ENCODE assay signal across 15 cellular contexts in the genomic region with DNA sequence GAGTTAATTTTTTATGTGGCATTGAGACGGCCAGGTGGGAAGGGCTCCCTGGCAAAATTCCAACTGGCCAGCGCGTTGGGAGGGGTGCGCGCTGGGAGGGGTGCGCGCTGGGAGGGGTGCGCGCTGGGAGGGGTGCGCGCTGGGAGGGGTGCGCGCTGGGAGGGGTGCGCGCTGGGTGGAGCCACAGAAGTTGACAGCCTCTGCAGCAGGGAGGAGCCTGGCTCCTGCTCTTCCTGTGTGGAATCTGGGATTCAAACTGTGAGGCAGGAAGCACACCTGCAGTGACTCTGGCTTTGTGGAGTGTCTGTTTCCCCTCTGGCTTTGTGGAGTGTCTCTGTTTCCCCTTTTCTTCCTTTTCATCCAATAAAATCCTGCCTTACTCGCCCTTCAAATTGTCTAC.
A peak's percentile ranks its signal among the peaks of the same experiment; 100 is the strongest.
DNase-seq lines count a peak whose midpoint lies in the region; ATAC-seq and TF ChIP-seq lines count a peak whose summit lies in the region.
"Had no signal": no experiment of that assay in that cellular context is flagged by ENCODE, and none has a peak within 500 bp of the region (broad histone marks: within the 10 kb centered on the region; RNA-seq: fewer than 3 reads in every experiment).

No MANE protein-coding gene starts in this region.

- POLR2A ChIA-PET in MCF 10A (lab: Yijun Ruan, JAX): no interaction called here
- POLR2A ChIA-PET in T-cell (lab: Charles Lee): no interaction called here

- no peak overlapping the region for H3K27ac Mint-ChIP-seq in MCF 10A (ENCODE audit: low read depth, unreplicated experiment)
- no peak overlapping the region for H3K27ac Mint-ChIP-seq in T-cell

- H3K4me3 Mint-ChIP-seq in MCF 10A (ENCODE audit: unreplicated experiment) (peak overlapping the region; percentile 38), T-cell (no peak overlapping the region)

- H3K9me3 Mint-ChIP-seq in MCF 10A (ENCODE audit: unreplicated experiment): no peaks in the 10 kb centered on the region
- peaks cover 0 to 4% (median 3%) of the 10 kb centered on the region in 3 donors for H3K9me3 Mint-ChIP-seq in T-cell

- no peaks in the 10 kb centered on the region for H3K36me3 ChIP-seq in lower lobe of right lung
- H3K36me3 ChIP-seq: esophagus muscularis mucosa, sigmoid colon had no signal

- DNase-seq in NCI-H146 treated with DMSO at 0.1 percent for 48 hours (lab: John Stamatoyannopoulos, UW; ENCODE audit: unreplicated experiment) (peak; percentile 73), MCF 10A (ENCODE audit: unreplicated experiment) (no peak), lower lobe of right lung (no peak), T-cell (no peak), activated T-cell treated with anti-CD3 and anti-CD28 coated beads for 4 hours (no peak), hypothalamus (lab: John Stamatoyannopoulos, UW) (no peak)
- DNase-seq: activated CD8-positive, alpha-beta memory T cell treated with anti-CD3 and anti-CD28 coated beads, Interleukin-2, amount 50 U/mL, for 48 hours; amniotic stem cell; Kasumi-1; sigmoid colon; T1000 had no signal

- peaks cover 6% of the 10 kb centered on the region for H3K4me1 ChIP-seq in lower lobe of right lung

- H3K27me3 Mint-ChIP-seq in MCF 10A (ENCODE audit: insufficient read depth, unreplicated experiment): no peaks in the 10 kb centered on the region
- peaks cover 0 to 5% of the 10 kb centered on the region in 2 donors for H3K27me3 Mint-ChIP-seq in T-cell

- no peaks in the 10 kb centered on the region for H3K9me3 ChIP-seq in lower lobe of right lung
- H3K9me3 ChIP-seq: esophagus muscularis mucosa, sigmoid colon had no signal

- H3K27me3 ChIP-seq in lower lobe of right lung (ENCODE audit: low read depth): no peaks in the 10 kb centered on the region
- H3K27me3 ChIP-seq: sigmoid colon had no signal

- peak overlapping the region; percentile 7 for H3K4me3 ChIP-seq in lower lobe of right lung
- H3K4me3 ChIP-seq: esophagus muscularis mucosa, sigmoid colon had no signal

- no TSS peak for BruUV-seq in MCF 10A (replicated peaks; lab: Mats Ljungman, UMichigan)

- TF ChIP-seq CTCF in C4-2B (conservative IDR thresholded peaks at IDR 0.05) (no peak), MCF 10A (IDR thresholded peaks at IDR 0.05; ENCODE audit: unreplicated experiment) (no peak), lower lobe of right lung (IDR thresholded peaks at IDR 0.05) (no peak)

- H3K27ac ChIP-seq in C4-2B (peak overlapping the region; percentile 23; the same call in 1 of the 2 replicates), lower lobe of right lung (no peak overlapping the region)
- H3K27ac ChIP-seq: esophagus muscularis mucosa, sigmoid colon had no signal

- H3K36me3 Mint-ChIP-seq in MCF 10A (ENCODE audit: insufficient read depth, unreplicated experiment): no peaks in the 10 kb centered on the region
- no peaks in the 10 kb centered on the region for H3K36me3 Mint-ChIP-seq in T-cell

- H3K4me1 Mint-ChIP-seq in MCF 10A (ENCODE audit: insufficient read depth, unreplicated experiment): no peaks in the 10 kb centered on the region
- H3K4me1 Mint-ChIP-seq in T-cell: no peaks in the 10 kb centered on the region

- intact Hi-C loops in MCF 10A (cut with micrococcal nuclease): no loop called here
- intact Hi-C loops in lower lobe of right lung (cut with DNase I): no loop called here

- ATAC-seq in lower lobe of right lung (peak; percentile 57 to 76), T-cell (replicated peaks in 1 of 4) (no peak)
- no peak for ATAC-seq in activated CD4-positive, CD25-positive, alpha-beta regulatory T cell treated with anti-CD3 and anti-CD28 coated beads, Interleukin-2, amount 50 U/mL, for 24 hours
- ATAC-seq: HCT116 had no signal

- CTCF ChIA-PET in MCF 10A (lab: Yijun Ruan, JAX): interaction anchor here (0.6 to 1.5 kb wide), 2 partner anchors 444 to 989 kb away, joined by 3 to 5 read pairs; no protein-coding TSS in a partner anchor
- CTCF ChIA-PET in T-cell (lab: Charles Lee): no interaction called here

Comparison
In these comparisons a context has a peak if more than half of its experiments do, and no peak if none do; other contexts are left out.
1. ATAC-seq: peak in lower lobe of right lung (2 of 2); none in T-cell (0 of 4) and activated CD4-positive, CD25-positive, alpha-beta regulatory T cell treated with anti-CD3 and anti-CD28 coated beads, Interleukin-2, amount 50 U/mL, for 24 hours (0 of 2).